ENCODE assay signal across 1 cellular context in the genomic region with DNA sequence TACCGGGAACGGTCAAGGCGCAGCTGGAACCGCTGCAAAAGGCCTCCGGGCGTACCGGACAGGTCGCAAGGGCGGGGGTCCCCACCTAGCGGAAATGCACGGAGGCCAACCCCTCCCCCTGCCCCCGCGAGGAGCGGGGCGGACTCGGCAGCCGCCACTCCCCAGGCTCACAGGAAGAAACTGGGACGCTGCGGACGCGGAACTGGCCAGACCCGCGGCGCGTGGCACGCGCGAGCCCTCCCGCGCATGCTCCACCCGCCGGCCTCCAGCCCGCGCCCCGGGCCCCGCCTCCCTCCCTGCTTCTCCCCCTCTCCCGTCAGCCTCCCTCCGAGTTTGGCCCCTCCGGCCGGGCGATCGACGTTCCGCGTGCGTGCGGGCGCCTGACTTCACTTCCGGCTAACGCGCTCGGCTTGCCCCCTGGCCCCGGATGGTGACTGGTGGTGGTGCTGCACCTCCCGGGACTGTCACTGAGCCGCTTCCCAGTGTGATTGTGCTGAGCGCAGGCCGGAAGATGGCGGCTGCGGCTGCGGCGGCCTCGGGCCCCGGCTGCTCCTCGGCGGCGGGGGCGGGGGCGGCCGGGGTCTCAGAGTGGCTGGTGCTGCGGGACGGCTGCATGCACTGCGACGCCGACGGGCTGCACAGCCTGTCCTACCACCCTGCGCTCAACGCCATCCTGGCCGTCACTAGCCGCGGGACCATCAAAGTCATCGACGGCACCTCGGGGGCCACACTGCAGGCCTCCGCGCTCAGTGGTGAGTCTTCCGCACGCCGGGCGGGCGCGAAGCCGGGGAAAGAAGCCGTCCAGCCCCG.
TF ChIP-seq lines count a peak whose summit lies in the region.

A gene with protein sequence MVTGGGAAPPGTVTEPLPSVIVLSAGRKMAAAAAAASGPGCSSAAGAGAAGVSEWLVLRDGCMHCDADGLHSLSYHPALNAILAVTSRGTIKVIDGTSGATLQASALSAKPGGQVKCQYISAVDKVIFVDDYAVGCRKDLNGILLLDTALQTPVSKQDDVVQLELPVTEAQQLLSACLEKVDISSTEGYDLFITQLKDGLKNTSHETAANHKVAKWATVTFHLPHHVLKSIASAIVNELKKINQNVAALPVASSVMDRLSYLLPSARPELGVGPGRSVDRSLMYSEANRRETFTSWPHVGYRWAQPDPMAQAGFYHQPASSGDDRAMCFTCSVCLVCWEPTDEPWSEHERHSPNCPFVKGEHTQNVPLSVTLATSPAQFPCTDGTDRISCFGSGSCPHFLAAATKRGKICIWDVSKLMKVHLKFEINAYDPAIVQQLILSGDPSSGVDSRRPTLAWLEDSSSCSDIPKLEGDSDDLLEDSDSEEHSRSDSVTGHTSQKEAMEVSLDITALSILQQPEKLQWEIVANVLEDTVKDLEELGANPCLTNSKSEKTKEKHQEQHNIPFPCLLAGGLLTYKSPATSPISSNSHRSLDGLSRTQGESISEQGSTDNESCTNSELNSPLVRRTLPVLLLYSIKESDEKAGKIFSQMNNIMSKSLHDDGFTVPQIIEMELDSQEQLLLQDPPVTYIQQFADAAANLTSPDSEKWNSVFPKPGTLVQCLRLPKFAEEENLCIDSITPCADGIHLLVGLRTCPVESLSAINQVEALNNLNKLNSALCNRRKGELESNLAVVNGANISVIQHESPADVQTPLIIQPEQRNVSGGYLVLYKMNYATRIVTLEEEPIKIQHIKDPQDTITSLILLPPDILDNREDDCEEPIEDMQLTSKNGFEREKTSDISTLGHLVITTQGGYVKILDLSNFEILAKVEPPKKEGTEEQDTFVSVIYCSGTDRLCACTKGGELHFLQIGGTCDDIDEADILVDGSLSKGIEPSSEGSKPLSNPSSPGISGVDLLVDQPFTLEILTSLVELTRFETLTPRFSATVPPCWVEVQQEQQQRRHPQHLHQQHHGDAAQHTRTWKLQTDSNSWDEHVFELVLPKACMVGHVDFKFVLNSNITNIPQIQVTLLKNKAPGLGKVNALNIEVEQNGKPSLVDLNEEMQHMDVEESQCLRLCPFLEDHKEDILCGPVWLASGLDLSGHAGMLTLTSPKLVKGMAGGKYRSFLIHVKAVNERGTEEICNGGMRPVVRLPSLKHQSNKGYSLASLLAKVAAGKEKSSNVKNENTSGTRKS (N-terminal part only) (plus strand): TSS at position 289 of the 810 bp plus-strand sequence. CDS start 139 bp downstream, at position 428.

TF ChIP-seq in K562, 482 proteins besides CTCF, POLR2A, EP300 and RAD21 (continued from another document and continues in another):
- TF ChIP-seq, protein P1, sequence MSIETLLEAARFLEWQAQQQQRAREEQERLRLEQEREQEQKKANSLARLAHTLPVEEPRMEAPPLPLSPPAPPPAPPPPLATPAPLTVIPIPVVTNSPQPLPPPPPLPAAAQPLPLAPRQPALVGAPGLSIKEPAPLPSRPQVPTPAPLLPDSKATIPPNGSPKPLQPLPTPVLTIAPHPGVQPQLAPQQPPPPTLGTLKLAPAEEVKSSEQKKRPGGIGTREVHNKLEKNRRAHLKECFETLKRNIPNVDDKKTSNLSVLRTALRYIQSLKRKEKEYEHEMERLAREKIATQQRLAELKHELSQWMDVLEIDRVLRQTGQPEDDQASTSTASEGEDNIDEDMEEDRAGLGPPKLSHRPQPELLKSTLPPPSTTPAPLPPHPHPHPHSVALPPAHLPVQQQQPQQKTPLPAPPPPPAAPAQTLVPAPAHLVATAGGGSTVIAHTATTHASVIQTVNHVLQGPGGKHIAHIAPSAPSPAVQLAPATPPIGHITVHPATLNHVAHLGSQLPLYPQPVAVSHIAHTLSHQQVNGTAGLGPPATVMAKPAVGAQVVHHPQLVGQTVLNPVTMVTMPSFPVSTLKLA (conservative IDR thresholded peaks at IDR 0.05) = peak; percentile 87 to 96
- peak; percentile 77; the same call in 1 of the 2 replicates for TF ChIP-seq NBN (IDR thresholded peaks at IDR 0.05; ENCODE audit: low read depth)
- TF ChIP-seq ZFP1 (CRISPR knock-in tag; IDR thresholded peaks at IDR 0.05) = no peak
- TF ChIP-seq RFX7 (CRISPR knock-in tag; IDR thresholded peaks at IDR 0.05) = no peak
- TF ChIP-seq, protein P2, sequence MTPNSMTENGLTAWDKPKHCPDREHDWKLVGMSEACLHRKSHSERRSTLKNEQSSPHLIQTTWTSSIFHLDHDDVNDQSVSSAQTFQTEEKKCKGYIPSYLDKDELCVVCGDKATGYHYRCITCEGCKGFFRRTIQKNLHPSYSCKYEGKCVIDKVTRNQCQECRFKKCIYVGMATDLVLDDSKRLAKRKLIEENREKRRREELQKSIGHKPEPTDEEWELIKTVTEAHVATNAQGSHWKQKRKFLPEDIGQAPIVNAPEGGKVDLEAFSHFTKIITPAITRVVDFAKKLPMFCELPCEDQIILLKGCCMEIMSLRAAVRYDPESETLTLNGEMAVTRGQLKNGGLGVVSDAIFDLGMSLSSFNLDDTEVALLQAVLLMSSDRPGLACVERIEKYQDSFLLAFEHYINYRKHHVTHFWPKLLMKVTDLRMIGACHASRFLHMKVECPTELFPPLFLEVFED (CRISPR knock-in tag; conservative IDR thresholded peaks at IDR 0.05) = no peak
- TF ChIP-seq DPF2 (IDR thresholded peaks at IDR 0.05) = no peak
- TF ChIP-seq TAF7 (tag; IDR thresholded peaks at IDR 0.05) = peak; percentile 32; the same call in 1 of the 2 replicates
- TF ChIP-seq YBX1 (IDR thresholded peaks at IDR 0.05) = no peak
- no peak for TF ChIP-seq MCM2 (IDR thresholded peaks at IDR 0.05; ENCODE audit: low read depth)
- TF ChIP-seq TEAD1 (CRISPR knock-in tag; IDR thresholded peaks at IDR 0.05) = no peak
- TF ChIP-seq KLF16 (IDR thresholded peaks at IDR 0.05) = no peak
- TF ChIP-seq RNF2 (IDR thresholded peaks at IDR 0.05) = no peak
- TF ChIP-seq XRCC3 (IDR thresholded peaks at IDR 0.05) = no peak
- TF ChIP-seq SMAD4 (CRISPR knock-in tag; conservative IDR thresholded peaks at IDR 0.05) = peak; percentile 82
- TF ChIP-seq ZNF354B (CRISPR knock-in tag; IDR thresholded peaks at IDR 0.05) = no peak
- TF ChIP-seq NUFIP1 (IDR thresholded peaks at IDR 0.05; ENCODE audit: partially characterized antibody) = no peak
- TF ChIP-seq RFX1 (IDR thresholded peaks at IDR 0.05) = no peak
- TF ChIP-seq CREBBP (IDR thresholded peaks at IDR 0.05; ENCODE audit: low read depth, low read length) = no peak
- TF ChIP-seq, protein P3, sequence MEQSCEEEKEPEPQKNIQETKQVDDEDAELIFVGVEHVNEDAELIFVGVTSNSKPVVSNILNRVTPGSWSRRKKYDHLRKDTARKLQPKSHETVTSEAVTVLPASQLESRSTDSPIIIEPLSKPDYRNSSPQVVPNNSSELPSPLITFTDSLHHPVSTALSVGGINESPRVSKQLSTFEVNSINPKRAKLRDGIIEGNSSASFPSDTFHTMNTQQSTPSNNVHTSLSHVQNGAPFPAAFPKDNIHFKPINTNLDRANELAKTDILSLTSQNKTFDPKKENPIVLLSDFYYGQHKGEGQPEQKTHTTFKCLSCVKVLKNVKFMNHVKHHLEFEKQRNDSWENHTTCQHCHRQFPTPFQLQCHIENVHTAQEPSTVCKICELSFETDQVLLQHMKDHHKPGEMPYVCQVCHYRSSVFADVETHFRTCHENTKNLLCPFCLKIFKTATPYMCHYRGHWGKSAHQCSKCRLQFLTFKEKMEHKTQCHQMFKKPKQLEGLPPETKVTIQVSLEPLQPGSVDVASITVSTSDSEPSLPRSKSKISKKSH (CRISPR knock-in tag; IDR thresholded peaks at IDR 0.05) = no peak
- TF ChIP-seq PHF8 (IDR thresholded peaks at IDR 0.05; ENCODE audit: borderline replicate concordance, low read length) = peak; percentile 95
- TF ChIP-seq, protein P4, sequence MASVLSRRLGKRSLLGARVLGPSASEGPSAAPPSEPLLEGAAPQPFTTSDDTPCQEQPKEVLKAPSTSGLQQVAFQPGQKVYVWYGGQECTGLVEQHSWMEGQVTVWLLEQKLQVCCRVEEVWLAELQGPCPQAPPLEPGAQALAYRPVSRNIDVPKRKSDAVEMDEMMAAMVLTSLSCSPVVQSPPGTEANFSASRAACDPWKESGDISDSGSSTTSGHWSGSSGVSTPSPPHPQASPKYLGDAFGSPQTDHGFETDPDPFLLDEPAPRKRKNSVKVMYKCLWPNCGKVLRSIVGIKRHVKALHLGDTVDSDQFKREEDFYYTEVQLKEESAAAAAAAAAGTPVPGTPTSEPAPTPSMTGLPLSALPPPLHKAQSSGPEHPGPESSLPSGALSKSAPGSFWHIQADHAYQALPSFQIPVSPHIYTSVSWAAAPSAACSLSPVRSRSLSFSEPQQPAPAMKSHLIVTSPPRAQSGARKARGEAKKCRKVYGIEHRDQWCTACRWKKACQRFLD (CRISPR knock-in tag; IDR thresholded peaks at IDR 0.05) = peak; percentile 54; the same call in 1 of the 2 replicates
- no peak for TF ChIP-seq BCOR (IDR thresholded peaks at IDR 0.05)
- TF ChIP-seq EP400 (IDR thresholded peaks at IDR 0.05) = peak; percentile 91
- TF ChIP-seq CCAR2 (IDR thresholded peaks at IDR 0.05; ENCODE audit: low read depth, low read length) = no peak
- TF ChIP-seq, protein P5, sequence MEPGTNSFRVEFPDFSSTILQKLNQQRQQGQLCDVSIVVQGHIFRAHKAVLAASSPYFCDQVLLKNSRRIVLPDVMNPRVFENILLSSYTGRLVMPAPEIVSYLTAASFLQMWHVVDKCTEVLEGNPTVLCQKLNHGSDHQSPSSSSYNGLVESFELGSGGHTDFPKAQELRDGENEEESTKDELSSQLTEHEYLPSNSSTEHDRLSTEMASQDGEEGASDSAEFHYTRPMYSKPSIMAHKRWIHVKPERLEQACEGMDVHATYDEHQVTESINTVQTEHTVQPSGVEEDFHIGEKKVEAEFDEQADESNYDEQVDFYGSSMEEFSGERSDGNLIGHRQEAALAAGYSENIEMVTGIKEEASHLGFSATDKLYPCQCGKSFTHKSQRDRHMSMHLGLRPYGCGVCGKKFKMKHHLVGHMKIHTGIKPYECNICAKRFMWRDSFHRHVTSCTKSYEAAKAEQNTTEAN (CRISPR knock-in tag; IDR thresholded peaks at IDR 0.05) = 0 out of 2 replicates have a peak, but pooled peaks have one; percentile 23
- TF ChIP-seq, protein P6, sequence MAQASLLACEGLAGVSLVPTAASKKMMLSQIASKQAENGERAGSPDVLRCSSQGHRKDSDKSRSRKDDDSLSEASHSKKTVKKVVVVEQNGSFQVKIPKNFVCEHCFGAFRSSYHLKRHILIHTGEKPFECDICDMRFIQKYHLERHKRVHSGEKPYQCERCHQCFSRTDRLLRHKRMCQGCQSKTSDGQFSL (CRISPR knock-in tag; IDR thresholded peaks at IDR 0.05) = peak; percentile 18; the same call in 1 of the 2 replicates
- TF ChIP-seq, protein P6 (tag; IDR thresholded peaks at IDR 0.05) = no peak
- TF ChIP-seq STAT5B (CRISPR knock-in tag; IDR thresholded peaks at IDR 0.05) = no peak
- peak; percentile 88 for TF ChIP-seq FIP1L1 (IDR thresholded peaks at IDR 0.05; ENCODE audit: low read depth, low read length, poor library complexity, severe bottlenecking)
- TF ChIP-seq SMARCC2 (IDR thresholded peaks at IDR 0.05; ENCODE audit: low read depth) = no peak
- TF ChIP-seq EHMT2 (IDR thresholded peaks at IDR 0.05) = no peak
- TF ChIP-seq NR3C1 (CRISPR knock-in tag; IDR thresholded peaks at IDR 0.05) = no peak
- TF ChIP-seq ZNF431 (CRISPR knock-in tag; IDR thresholded peaks at IDR 0.05) = no peak; the same call in 1 of the 2 replicates
- TF ChIP-seq MXI1 (IDR thresholded peaks at IDR 0.05; ENCODE audit: low read depth, low read length) = peak; percentile 63; the same call in 1 of the 2 replicates
- no peak for TF ChIP-seq SNRNP70 (optimal IDR thresholded peaks at IDR 0.05; ENCODE audit: low read depth, low read length)
- TF ChIP-seq, protein P7, sequence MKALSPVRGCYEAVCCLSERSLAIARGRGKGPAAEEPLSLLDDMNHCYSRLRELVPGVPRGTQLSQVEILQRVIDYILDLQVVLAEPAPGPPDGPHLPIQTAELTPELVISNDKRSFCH (CRISPR knock-in tag; IDR thresholded peaks at IDR 0.05) = no peak
- TF ChIP-seq, protein P7 (tag; IDR thresholded peaks at IDR 0.05) = no peak
- TF ChIP-seq ZNF507 (tag; conservative IDR thresholded peaks at IDR 0.05) = no peak
- TF ChIP-seq FOS (IDR thresholded peaks at IDR 0.05; ENCODE audit: extremely low read depth, insufficient read length) = no peak
- TF ChIP-seq, protein P8, sequence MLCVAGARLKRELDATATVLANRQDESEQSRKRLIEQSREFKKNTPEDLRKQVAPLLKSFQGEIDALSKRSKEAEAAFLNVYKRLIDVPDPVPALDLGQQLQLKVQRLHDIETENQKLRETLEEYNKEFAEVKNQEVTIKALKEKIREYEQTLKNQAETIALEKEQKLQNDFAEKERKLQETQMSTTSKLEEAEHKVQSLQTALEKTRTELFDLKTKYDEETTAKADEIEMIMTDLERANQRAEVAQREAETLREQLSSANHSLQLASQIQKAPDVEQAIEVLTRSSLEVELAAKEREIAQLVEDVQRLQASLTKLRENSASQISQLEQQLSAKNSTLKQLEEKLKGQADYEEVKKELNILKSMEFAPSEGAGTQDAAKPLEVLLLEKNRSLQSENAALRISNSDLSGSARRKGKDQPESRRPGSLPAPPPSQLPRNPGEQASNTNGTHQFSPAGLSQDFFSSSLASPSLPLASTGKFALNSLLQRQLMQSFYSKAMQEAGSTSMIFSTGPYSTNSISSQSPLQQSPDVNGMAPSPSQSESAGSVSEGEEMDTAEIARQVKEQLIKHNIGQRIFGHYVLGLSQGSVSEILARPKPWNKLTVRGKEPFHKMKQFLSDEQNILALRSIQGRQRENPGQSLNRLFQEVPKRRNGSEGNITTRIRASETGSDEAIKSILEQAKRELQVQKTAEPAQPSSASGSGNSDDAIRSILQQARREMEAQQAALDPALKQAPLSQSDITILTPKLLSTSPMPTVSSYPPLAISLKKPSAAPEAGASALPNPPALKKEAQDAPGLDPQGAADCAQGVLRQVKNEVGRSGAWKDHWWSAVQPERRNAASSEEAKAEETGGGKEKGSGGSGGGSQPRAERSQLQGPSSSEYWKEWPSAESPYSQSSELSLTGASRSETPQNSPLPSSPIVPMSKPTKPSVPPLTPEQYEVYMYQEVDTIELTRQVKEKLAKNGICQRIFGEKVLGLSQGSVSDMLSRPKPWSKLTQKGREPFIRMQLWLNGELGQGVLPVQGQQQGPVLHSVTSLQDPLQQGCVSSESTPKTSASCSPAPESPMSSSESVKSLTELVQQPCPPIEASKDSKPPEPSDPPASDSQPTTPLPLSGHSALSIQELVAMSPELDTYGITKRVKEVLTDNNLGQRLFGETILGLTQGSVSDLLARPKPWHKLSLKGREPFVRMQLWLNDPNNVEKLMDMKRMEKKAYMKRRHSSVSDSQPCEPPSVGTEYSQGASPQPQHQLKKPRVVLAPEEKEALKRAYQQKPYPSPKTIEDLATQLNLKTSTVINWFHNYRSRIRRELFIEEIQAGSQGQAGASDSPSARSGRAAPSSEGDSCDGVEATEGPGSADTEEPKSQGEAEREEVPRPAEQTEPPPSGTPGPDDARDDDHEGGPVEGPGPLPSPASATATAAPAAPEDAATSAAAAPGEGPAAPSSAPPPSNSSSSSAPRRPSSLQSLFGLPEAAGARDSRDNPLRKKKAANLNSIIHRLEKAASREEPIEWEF (CRISPR knock-in tag; IDR thresholded peaks at IDR 0.05) = no peak
- no peak for TF ChIP-seq SRSF1 (IDR thresholded peaks at IDR 0.05; ENCODE audit: low read depth, low read length)
